8 cellular contexts compared by ENCODE assay signal in genomic region chr13:52600666-52601065, GRCh38. TPM values are rescaled to one million over a fixed set of nuclear protein-coding genes. Genes with fewer than 3 reads are reported as not detected.
DNase-seq lines count a peak whose midpoint lies in the region; ATAC-seq and TF ChIP-seq lines count a peak whose summit lies in the region.

No MANE protein-coding gene starts in this region.

- peaks cover 0 to 13% (median 7%) of the 10 kb centered on the region in 11 experiments; a peak in 9 of 22 replicates for H3K27me3 ChIP-seq in BLaER1 treated with 17β-estradiol and CSF1 and Interleukin-3, amounts not matched to agents 10 nM and 100 nM
- H3K27me3 ChIP-seq in Loucy (ENCODE audit: insufficient read depth, low read length, poor library complexity, severe bottlenecking) = no peaks in the 10 kb centered on the region
- peaks cover 0 to 3% (median 2%) of the 10 kb centered on the region in 3 experiments for H3K27me3 ChIP-seq in neuronal stem cell (ENCODE audit: control insufficient read depth in 3 of 3, insufficient read depth in 3 of 3, low read depth in 1 of 3, low read length in 3 of 3)

- peak overlapping the region; percentile 34 to 49 for H3K4me3 Mint-ChIP-seq in effector memory CD8-positive, alpha-beta T cell

- no peak overlapping the region for H2BK12ac ChIP-seq in neuronal stem cell (ENCODE audit: low read length)

- peaks cover under 1% of the 10 kb centered on the region for H3K36me3 Mint-ChIP-seq in effector memory CD8-positive, alpha-beta T cell (ENCODE audit: insufficient read depth)

- H3K4me3 ChIP-seq in BLaER1 treated with 17β-estradiol and CSF1 and Interleukin-3, amounts not matched to agents 10 nM and 100 nM = peak overlapping the region; percentile 50 to 73 (median 62); a peak in 18 of 20 replicates
- H3K4me3 ChIP-seq in Loucy (ENCODE audit: low read length, poor library complexity, severe bottlenecking) = peak overlapping the region; percentile 80
- peak overlapping the region in 1 of 2 donors; percentile 50 for H3K4me3 ChIP-seq in neuronal stem cell (ENCODE audit: low read length in 2 of 2)

- H3K4me2 ChIP-seq in BLaER1 treated with 17β-estradiol and CSF1 and Interleukin-3, amounts not matched to agents 10 nM and 100 nM = peak overlapping the region; percentile 66 to 95 (median 83)
- peak overlapping the region; percentile 69 for H3K4me2 ChIP-seq in Loucy (ENCODE audit: low read depth, low read length, poor library complexity, severe bottlenecking)
- H3K4me2 ChIP-seq in neuronal stem cell (ENCODE audit: insufficient read depth, low read length, poor library complexity, severe bottlenecking) = no peak overlapping the region

- no peaks in the 10 kb centered on the region for H3K79me2 ChIP-seq in Loucy (ENCODE audit: insufficient read depth, low read length)

- peak overlapping the region in 9 of 11 experiments; percentile 45 to 81 (median 66); a peak in 8 of 22 replicates for H3K27ac ChIP-seq in BLaER1 treated with 17β-estradiol and CSF1 and Interleukin-3, amounts not matched to agents 10 nM and 100 nM
- H3K27ac ChIP-seq in neuronal stem cell (replicated peaks; ENCODE audit: low read length) = no peak overlapping the region

- H3K9me3 ChIP-seq in BLaER1 treated with 17β-estradiol and CSF1 and Interleukin-3, amounts not matched to agents 10 nM and 100 nM (replicated peaks in 1 of 11) = peaks cover 0 to 8% (median 0%) of the 10 kb centered on the region in 11 experiments; a peak in 3 of 22 replicates
- H3K9me3 ChIP-seq in Loucy (ENCODE audit: insufficient read depth, low read depth, low read length) (no peaks in the 10 kb centered on the region), neuronal stem cell (replicated peaks in 1 of 2; ENCODE audit: control insufficient read depth in 2 of 2, insufficient read depth in 1 of 2, low read depth in 1 of 2, low read length in 2 of 2) (no peaks in the 10 kb centered on the region)

- no peaks in the 10 kb centered on the region for H3F3A ChIP-seq in Loucy (ENCODE audit: low read depth)

- H3K4me1 Mint-ChIP-seq in effector memory CD8-positive, alpha-beta T cell (ENCODE audit: low read depth in 2 of 2) = peaks cover 4 to 9% of the 10 kb centered on the region in 2 donors

- no peaks in the 10 kb centered on the region for H3K9me3 Mint-ChIP-seq in effector memory CD8-positive, alpha-beta T cell

- H4K20me1 ChIP-seq in BLaER1 treated with 17β-estradiol and CSF1 and Interleukin-3, amounts not matched to agents 10 nM and 100 nM = no peaks in the 10 kb centered on the region
- no peaks in the 10 kb centered on the region for H4K20me1 ChIP-seq in Loucy (ENCODE audit: insufficient read depth, low read length, poor library complexity, severe bottlenecking)

- H3K9me2 ChIP-seq in Loucy (replicated peaks; ENCODE audit: low read depth, low read length) = no peaks in the 10 kb centered on the region

- no peak overlapping the region for H2BK120ac ChIP-seq in neuronal stem cell (ENCODE audit: low read depth, low read length)

- no peak overlapping the region for H3K27ac Mint-ChIP-seq in effector memory CD8-positive, alpha-beta T cell

- H3K36me3 ChIP-seq in BLaER1 treated with 17β-estradiol and CSF1 and Interleukin-3, amounts not matched to agents 10 nM and 100 nM = no peaks in the 10 kb centered on the region
- no peaks in the 10 kb centered on the region for H3K36me3 ChIP-seq in Loucy (ENCODE audit: insufficient read depth, low read length)
- no peaks in the 10 kb centered on the region for H3K36me3 ChIP-seq in neuronal stem cell (replicated peaks in 1 of 2; ENCODE audit: control insufficient read depth in 2 of 2, insufficient read depth in 2 of 2, low read length in 2 of 2)

- H2AK5ac ChIP-seq in neuronal stem cell (ENCODE audit: low read depth, low read length) = no peak overlapping the region

- no peak for TF ChIP-seq CTCF in Loucy (conservative IDR thresholded peaks at IDR 0.05; ENCODE audit: low read length)

- H3K79me1 ChIP-seq in neuronal stem cell (ENCODE audit: low read depth, low read length) = no peaks in the 10 kb centered on the region

- no peak overlapping the region for H3K18ac ChIP-seq in neuronal stem cell (ENCODE audit: low read length)

- no peak overlapping the region for H2BK5ac ChIP-seq in neuronal stem cell (ENCODE audit: low read length)

- no peak for ATAC-seq in effector memory CD8-positive, alpha-beta T cell (replicated peaks)
- no peak for ATAC-seq in HG03439 (IDR thresholded peaks at IDR 0.05; ENCODE audit: unreplicated experiment)
- no peak for ATAC-seq in GM18873 (IDR thresholded peaks at IDR 0.05; ENCODE audit: low FRiP score, unreplicated experiment)
- no peak for ATAC-seq in GM18520 (IDR thresholded peaks at IDR 0.05; ENCODE audit: unreplicated experiment)

- WGBS in neuronal stem cell (ENCODE audit: extremely low coverage in 2 of 2, insufficient read length in 2 of 2, insufficient replicate concordance in 1 of 2), 2 donors = no CpG with 5 or more reads among the region's 3 CpGs

- peaks cover 22 to 38% of the 10 kb centered on the region in 2 donors for H3K27me3 Mint-ChIP-seq in effector memory CD8-positive, alpha-beta T cell

- DNase-seq in effector memory CD8-positive, alpha-beta T cell = no peak
- DNase-seq in neuronal stem cell (ENCODE audit: low spot score) = no peak
- no peak for DNase-seq in NCI-H2196 treated with DMSO at 0.1 percent for 48 hours (lab: John Stamatoyannopoulos, UW; ENCODE audit: unreplicated experiment)

- peaks cover 0 to 11% (median 6%) of the 10 kb centered on the region in 10 experiments; a peak in 6 of 20 replicates for H3K4me1 ChIP-seq in BLaER1 treated with 17β-estradiol and CSF1 and Interleukin-3, amounts not matched to agents 10 nM and 100 nM
- H3K4me1 ChIP-seq in Loucy (ENCODE audit: insufficient read depth, low read length, poor library complexity, severe bottlenecking) = peaks cover 8% of the 10 kb centered on the region
- H3K4me1 ChIP-seq in neuronal stem cell (ENCODE audit: control insufficient read depth in 2 of 2, insufficient read depth in 1 of 2, low read depth in 1 of 2, low read length in 2 of 2) = peaks cover 0 to 3% of the 10 kb centered on the region in 2 donors

- H2AFZ ChIP-seq in Loucy (ENCODE audit: low read length) (peak overlapping the region; percentile 71), neuronal stem cell (ENCODE audit: low read length) (peak overlapping the region; percentile 92)

- no peak overlapping the region for H2BK15ac ChIP-seq in neuronal stem cell (ENCODE audit: low read length)

- H4K91ac ChIP-seq in neuronal stem cell (ENCODE audit: low read depth, low read length, poor library complexity) = no peak overlapping the region

- no peak overlapping the region for H3K4ac ChIP-seq in neuronal stem cell (ENCODE audit: low read length)

- no peak overlapping the region for H4K8ac ChIP-seq in neuronal stem cell (ENCODE audit: low read depth, low read length)

- peak overlapping the region in 8 of 11 experiments; percentile 66 to 79 (median 74); a peak in 12 of 22 replicates for H3K9ac ChIP-seq in BLaER1 treated with 17β-estradiol and CSF1 and Interleukin-3, amounts not matched to agents 10 nM and 100 nM
- H3K9ac ChIP-seq in Loucy (ENCODE audit: low read depth, low read length, poor library complexity, severe bottlenecking) (peak overlapping the region; percentile 85), neuronal stem cell (ENCODE audit: low read depth, low read length, poor library complexity) (no peak overlapping the region)

- H3K14ac ChIP-seq in neuronal stem cell (ENCODE audit: low read length) = no peak overlapping the region

- H3K23ac ChIP-seq in neuronal stem cell (ENCODE audit: low read depth, low read length, poor library complexity) = no peak overlapping the region

RNA-seq across cellular contexts. Expression of gene HNRNPA1L2, which starts 41.6 kb away (rescaled TPM):
- polyA plus RNA-seq in neuronal stem cell (2013, experiment 1 of 2) = 10.8 TPM
- polyA plus RNA-seq in neuronal stem cell (2013, experiment 2 of 2) = 11.9 TPM

RNA-seq across cellular contexts. Expression of gene SUGT1, which starts 52.0 kb away (rescaled TPM):
- 59.2 TPM for polyA plus RNA-seq in neuronal stem cell (2013, experiment 1 of 2)
- polyA plus RNA-seq in neuronal stem cell (2013, experiment 2 of 2) = 58.6 TPM
